In genomic region chr5:71492817-71493615, GRCh38 we compare ENCODE assay signal across 22 cellular contexts.
"Had no signal": no experiment of that assay in that cellular context is flagged by ENCODE, and none has a peak within 500 bp of the region (broad histone marks: within the 10 kb centered on the region; RNA-seq: fewer than 3 reads in every experiment).

No MANE protein-coding gene starts in this region.

- H3K4me3 ChIP-seq: SJSA1 had no signal

- DNase-seq: activated CD4-positive, alpha-beta memory T cell treated with anti-CD3 and anti-CD28 coated beads, Interleukin-2, amount 10 ng/mL, durations not matched to agents 7 days and 5 days; activated CD4-positive, alpha-beta T cell treated with anti-CD3 and anti-CD28 coated beads, Interleukin-2, amount 50 U/mL, for 1 hour; activated effector memory CD4-positive, alpha-beta T cell treated with anti-CD3 and anti-CD28 coated beads, Interleukin-2, amount 50 U/mL, for 16 hours; activated naive CD4-positive, alpha-beta T cell treated with Interleukin-2 at 50 U/mL for 16 hours; activated naive CD8-positive, alpha-beta T cell treated with anti-CD3 and anti-CD28 coated beads, Interleukin-2, amount 50 U/mL, for 24 hours; activated T-cell treated with anti-CD3 and anti-CD28 coated beads for 4 hours; amniotic stem cell; Karpas-422; MM.1S; NCI-H1105 treated with DMSO at 0.1 percent for 48 hours; NCI-H1436 treated with DMSO at 0.1 percent for 48 hours; NCI-H187; NCI-H2081; NCI-H510A treated with DMSO at 0.1 percent for 48 hours; PC-3; SHP77; T-cell had no signal

- H3K27ac ChIP-seq: SJSA1 had no signal

- H3K9me3 ChIP-seq: SJSA1 had no signal

- H3K27me3 ChIP-seq: SJSA1 had no signal

- FAIRE-seq: astrocyte, RCC 7860 had no signal

- H3K4me1 ChIP-seq: SJSA1 had no signal

- ATAC-seq: activated naive CD4-positive, alpha-beta T cell treated with anti-CD3 and anti-CD28 coated beads, Interleukin-2, amount 50 U/mL, for 72 hours; activated naive CD8-positive, alpha-beta T cell treated with anti-CD3 and anti-CD28 coated beads, Interleukin-2, amount 50 U/mL, for 24 hours; PC-3; T-cell; WTC11 had no signal
